22 cellular contexts compared by ENCODE assay signal in the genomic region with DNA sequence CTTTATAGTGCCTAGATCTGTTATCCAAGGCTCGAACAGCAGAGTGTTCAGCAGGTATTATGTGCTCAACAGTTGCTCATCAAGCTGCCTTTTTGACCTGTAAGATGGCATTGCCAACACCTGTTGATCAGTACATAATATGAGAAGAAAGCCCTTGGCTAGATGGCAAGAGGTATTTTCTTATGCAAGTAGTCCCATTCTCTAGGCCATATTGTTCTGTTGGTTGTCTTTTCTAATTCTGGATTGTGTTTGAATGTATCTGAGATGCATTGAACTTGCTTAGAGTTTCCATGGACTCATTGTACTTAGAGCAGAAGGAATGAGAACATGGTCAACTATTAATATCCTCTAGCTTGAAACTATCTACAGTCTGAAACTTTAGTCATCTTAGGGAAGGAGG. TPM values are rescaled to one million over a fixed set of nuclear protein-coding genes. Genes with fewer than 3 reads are reported as not detected.
DNase-seq lines count a peak whose midpoint lies in the region; ATAC-seq and TF ChIP-seq lines count a peak whose summit lies in the region.
"Had no signal": no experiment of that assay in that cellular context is flagged by ENCODE, and none has a peak within 500 bp of the region (broad histone marks: within the 10 kb centered on the region; RNA-seq: fewer than 3 reads in every experiment).

No MANE protein-coding gene starts in this region.

- peaks cover 4% of the 10 kb centered on the region for H3K36me3 Mint-ChIP-seq in T-helper 17 cell (ENCODE audit: low read depth)
- H3K36me3 Mint-ChIP-seq in natural killer cell treated with Interleukin-12 subunit alpha and Interleukin-12 subunit beta and Interleukin-15 and Interleukin-18, amount 100 ng/mL, for 72 hours: peaks cover 27% of the 10 kb centered on the region
- no peaks in the 10 kb centered on the region for H3K36me3 Mint-ChIP-seq in Calu3 (ENCODE audit: insufficient read depth, unreplicated experiment)
- H3K36me3 Mint-ChIP-seq in activated naive CD8-positive, alpha-beta T cell treated with anti-CD3 and anti-CD28 coated beads for 36 hours: peaks cover 60% of the 10 kb centered on the region

- DNase-seq in left ventricle myocardium inferior (no peak), right cardiac atrium (no peak), T-helper 17 cell (no peak), Calu3 (no peak), SW 1271 (lab: John Stamatoyannopoulos, UW) (no peak)
- DNase-seq in natural killer cell treated with Interleukin-12 subunit alpha and Interleukin-12 subunit beta and Interleukin-15 and Interleukin-18, amount 100 ng/mL, for 72 hours (ENCODE audit: low spot score): no peak
- DNase-seq in activated naive CD8-positive, alpha-beta T cell treated with anti-CD3 and anti-CD28 coated beads for 36 hours: no peak
- DNase-seq: CD4-positive, alpha-beta T cell; COR-L47; DMS 273 treated with DMSO at 0.1 percent for 48 hours; DMS79 treated with DMSO at 0.1 percent for 48 hours; IMR-90; NCI-H1105; NCI-H146; NCI-H2029; NCI-H226; NCI-H524; NCI-H82; SHP77 had no signal

- H3K4me3 ChIP-seq in left ventricle myocardium inferior (no peak overlapping the region), right cardiac atrium (ENCODE audit: low read length) (no peak overlapping the region)
- H3K4me3 ChIP-seq: A549, BLaER1 had no signal

- peaks cover 27% of the 10 kb centered on the region for H3K4me1 Mint-ChIP-seq in T-helper 17 cell
- peaks cover 36% of the 10 kb centered on the region in 2 donors for H3K4me1 Mint-ChIP-seq in natural killer cell treated with Interleukin-12 subunit alpha and Interleukin-12 subunit beta and Interleukin-15 and Interleukin-18, amount 100 ng/mL, for 72 hours (ENCODE audit: low read depth in 2 of 2)
- no peaks in the 10 kb centered on the region for H3K4me1 Mint-ChIP-seq in Calu3 (ENCODE audit: low read depth, unreplicated experiment)
- peaks cover 45% of the 10 kb centered on the region for H3K4me1 Mint-ChIP-seq in activated naive CD8-positive, alpha-beta T cell treated with anti-CD3 and anti-CD28 coated beads for 36 hours

- peaks cover 8% of the 10 kb centered on the region for H3K9me3 Mint-ChIP-seq in natural killer cell treated with Interleukin-12 subunit alpha and Interleukin-12 subunit beta and Interleukin-15 and Interleukin-18, amount 100 ng/mL, for 72 hours
- no peaks in the 10 kb centered on the region for H3K9me3 Mint-ChIP-seq in Calu3 (ENCODE audit: low read depth, unreplicated experiment)
- H3K9me3 Mint-ChIP-seq in activated naive CD8-positive, alpha-beta T cell treated with anti-CD3 and anti-CD28 coated beads for 36 hours: peaks cover 15% of the 10 kb centered on the region
- H3K9me3 Mint-ChIP-seq: CD4-positive, alpha-beta T cell had no signal

- ATAC-seq in right cardiac atrium (no peak), T-helper 17 cell (no peak)
- ATAC-seq in natural killer cell treated with Interleukin-12 subunit alpha and Interleukin-12 subunit beta and Interleukin-15 and Interleukin-18, amount 100 ng/mL, for 72 hours: no peak
- ATAC-seq: A549, HCT116 had no signal

- H3K27ac ChIP-seq in left ventricle myocardium inferior (replicated peaks) (peak overlapping the region; percentile 35), right cardiac atrium (ENCODE audit: low read length) (no peak overlapping the region)
- H3K27ac ChIP-seq: A549, BLaER1 had no signal

- H3K4me1 ChIP-seq in left ventricle myocardium inferior (peaks cover 68% of the 10 kb centered on the region), right cardiac atrium (ENCODE audit: control insufficient read depth, insufficient read depth, low read length) (peaks cover 3% of the 10 kb centered on the region)
- H3K4me1 ChIP-seq: BLaER1 had no signal

- WGBS in right cardiac atrium: 76% methylated on average over 1 of the region's 1 CpG

- BruUV-seq in Calu3 (replicated peaks; lab: Mats Ljungman, UMichigan): no TSS peak

- H3K27ac Mint-ChIP-seq in T-helper 17 cell (peak overlapping the region; percentile 14), Calu3 (ENCODE audit: unreplicated experiment) (no peak overlapping the region)
- peak overlapping the region in 1 of 2 donors; percentile 83 for H3K27ac Mint-ChIP-seq in natural killer cell treated with Interleukin-12 subunit alpha and Interleukin-12 subunit beta and Interleukin-15 and Interleukin-18, amount 100 ng/mL, for 72 hours
- H3K27ac Mint-ChIP-seq in activated naive CD8-positive, alpha-beta T cell treated with anti-CD3 and anti-CD28 coated beads for 36 hours: no peak overlapping the region
- H3K27ac Mint-ChIP-seq: CD4-positive, alpha-beta T cell had no signal

- no peak for TF ChIP-seq CTCF in left ventricle myocardium inferior (IDR thresholded peaks at IDR 0.05; ENCODE audit: borderline replicate concordance)
- TF ChIP-seq CTCF in Calu3 (IDR thresholded peaks at IDR 0.05; ENCODE audit: unreplicated experiment): no peak

- H3K27me3 ChIP-seq in left ventricle myocardium inferior (ENCODE audit: low read depth): no peaks in the 10 kb centered on the region
- H3K27me3 ChIP-seq in right cardiac atrium (ENCODE audit: control insufficient read depth, insufficient read depth): no peaks in the 10 kb centered on the region
- H3K27me3 ChIP-seq: BLaER1 had no signal

- no peaks in the 10 kb centered on the region for H3K9me3 ChIP-seq in left ventricle myocardium inferior (replicated peaks)
- H3K9me3 ChIP-seq in right cardiac atrium (ENCODE audit: control insufficient read depth, low read length): no peaks in the 10 kb centered on the region
- H3K9me3 ChIP-seq in T-helper 17 cell (ENCODE audit: control insufficient read depth, low read length, poor library complexity, severe bottlenecking): no peaks in the 10 kb centered on the region
- H3K9me3 ChIP-seq: A549 had no signal

- intact Hi-C loops in left ventricle myocardium inferior (cut with micrococcal nuclease): no loop called here
- intact Hi-C loops in right cardiac atrium (cut with DNase I): no loop called here
- intact Hi-C loops in Calu3 (cut with micrococcal nuclease; ENCODE audit: unreplicated experiment): no loop called here

- H3K4me3 Mint-ChIP-seq in T-helper 17 cell: no peak overlapping the region
- H3K4me3 Mint-ChIP-seq in natural killer cell treated with Interleukin-12 subunit alpha and Interleukin-12 subunit beta and Interleukin-15 and Interleukin-18, amount 100 ng/mL, for 72 hours: peak overlapping the region; percentile 4
- no peak overlapping the region for H3K4me3 Mint-ChIP-seq in Calu3 (ENCODE audit: low read depth, unreplicated experiment)
- H3K4me3 Mint-ChIP-seq in activated naive CD8-positive, alpha-beta T cell treated with anti-CD3 and anti-CD28 coated beads for 36 hours: no peak overlapping the region
- H3K4me3 Mint-ChIP-seq: CD4-positive, alpha-beta T cell had no signal

- H3K27me3 Mint-ChIP-seq in T-helper 17 cell (no peaks in the 10 kb centered on the region), Calu3 (ENCODE audit: unreplicated experiment) (no peaks in the 10 kb centered on the region)
- no peaks in the 10 kb centered on the region for H3K27me3 Mint-ChIP-seq in natural killer cell treated with Interleukin-12 subunit alpha and Interleukin-12 subunit beta and Interleukin-15 and Interleukin-18, amount 100 ng/mL, for 72 hours
- H3K27me3 Mint-ChIP-seq in activated naive CD8-positive, alpha-beta T cell treated with anti-CD3 and anti-CD28 coated beads for 36 hours: no peaks in the 10 kb centered on the region
- H3K27me3 Mint-ChIP-seq: CD4-positive, alpha-beta T cell had no signal

- CTCF ChIA-PET in Calu3 (lab: Charles Lee): interaction anchor here (1.3 kb wide), 1 partner anchor 12 kb away, joined by 4 read pairs; no protein-coding TSS in a partner anchor

- no peaks in the 10 kb centered on the region for H3K36me3 ChIP-seq in left ventricle myocardium inferior

RNA-seq across cellular contexts. Expression of gene LRRC8D, which starts 57.4 kb away (rescaled TPM):
- total RNA-seq in left ventricle myocardium inferior (6.4 TPM), right cardiac atrium (1 to 10 TPM; 5.0 to 8.2 (median 7.2) TPM), T-helper 17 cell (10 to 100 TPM; 28.3 to 33.5 TPM), Calu3 (2022) (22.3 and 27.8 TPM in 2 replicates)
- polyA plus RNA-seq in right cardiac atrium: 3.6 TPM
- 10 to 100 TPM; 19.8 to 27.3 TPM for total RNA-seq in natural killer cell treated with Interleukin-12 subunit alpha and Interleukin-12 subunit beta and Interleukin-15 and Interleukin-18, amount 100 ng/mL, for 72 hours
- 10 to 100 TPM; 37.7 to 41.2 TPM for total RNA-seq in activated naive CD8-positive, alpha-beta T cell treated with anti-CD3 and anti-CD28 coated beads for 36 hours
